Comparison of ENCODE assay signal across 26 cellular contexts in the genomic region with DNA sequence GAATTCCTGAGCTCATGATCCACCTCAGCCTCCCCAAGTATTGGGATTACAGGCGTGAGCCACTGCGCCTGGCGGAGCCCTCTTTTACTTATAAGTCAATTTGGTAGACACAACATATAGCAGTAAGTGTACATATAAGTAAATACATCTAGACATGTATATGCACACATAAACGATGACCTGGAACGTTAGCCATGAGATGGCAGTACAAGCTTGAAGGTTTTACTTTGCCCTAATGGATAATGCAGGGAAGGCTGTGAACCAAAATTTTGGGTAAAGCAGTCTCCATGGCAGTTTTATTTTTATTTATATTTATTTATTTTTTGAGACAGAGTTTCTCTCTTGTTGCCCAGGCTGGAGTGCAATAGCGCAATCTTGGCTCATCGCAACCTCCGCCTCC. TPM values are rescaled to one million over a fixed set of nuclear protein-coding genes. Genes with fewer than 3 reads are reported as not detected.
"Had no signal": no experiment of that assay in that cellular context is flagged by ENCODE, and none has a peak within 500 bp of the region (broad histone marks: within the 10 kb centered on the region; RNA-seq: fewer than 3 reads in every experiment).

No MANE protein-coding gene starts in this region.

- ATAC-seq: activated CD8-positive, alpha-beta T cell treated with anti-CD3 and anti-CD28 coated beads, Interleukin-2, amount 10 ng/mL, durations not matched to agents 7 days and 5 days; activated naive CD4-positive, alpha-beta T cell treated with anti-CD3 and anti-CD28 coated beads, Interleukin-2, amount 50 U/mL, for 72 hours; esophagus mucosa; heart right ventricle; left cardiac atrium; pancreas; psoas muscle; upper lobe of right lung had no signal

- DNase-seq: activated CD4-positive, alpha-beta T cell treated with anti-CD3 and anti-CD28 coated beads, Interleukin-2, amount 10 ng/mL, durations not matched to agents 7 days and 5 days; activated CD4-positive, CD25-positive, alpha-beta regulatory T cell treated with anti-CD3 and anti-CD28 coated beads, Interleukin-2, amount 50 U/mL, for 72 hours; activated CD8-positive, alpha-beta T cell treated with anti-CD3 and anti-CD28 coated beads, Interleukin-2, amount 10 ng/mL, durations not matched to agents 7 days and 5 days; activated gamma-delta T cell treated with Interleukin-2 at 50 U/mL for 16 hours; aorta; dermis blood vessel endothelial cell; effector CD8-positive, alpha-beta T cell; heart right ventricle; islet precursor cell; left cardiac atrium; mesenchymal stem cell; psoas muscle; stimulated activated CD4-positive, alpha-beta T cell treated with anti-CD3 and anti-CD28 coated beads, Interleukin-12 subunit alpha, Interleukin-12 subunit beta, amount 100 ng/mL, for 4 hours; substantia nigra; thyroid gland; upper lobe of right lung; WERI-Rb-1 had no signal

- H3K27me3 ChIP-seq: pancreas, right atrium auricular region, thyroid gland, upper lobe of right lung had no signal

- H3K36me3 ChIP-seq: pancreas, thyroid gland had no signal

- H3K4me3 ChIP-seq: heart right ventricle, pancreas, psoas muscle, right atrium auricular region, thyroid gland, upper lobe of right lung had no signal

- H3K27ac ChIP-seq: heart right ventricle, neutrophil, pancreas, psoas muscle, right atrium auricular region, thyroid gland, upper lobe of right lung, WERI-Rb-1 had no signal

- H3K9me3 ChIP-seq: heart right ventricle, neutrophil, pancreas, psoas muscle, right atrium auricular region, thyroid gland, upper lobe of right lung had no signal

RNA-seq across cellular contexts. Expression of a gene that starts 2.4 kb away (rescaled TPM):
- total RNA-seq: dermis blood vessel endothelial cell, esophagus mucosa, myocyte had no signal

RNA-seq across cellular contexts. Expression of a gene that starts 42.3 kb away (rescaled TPM):
- total RNA-seq: activated CD4-positive, alpha-beta T cell treated with anti-CD3 and anti-CD28 coated beads, Interleukin-2, amount 10 ng/mL, durations not matched to agents 7 days and 5 days; activated CD8-positive, alpha-beta T cell treated with anti-CD3 and anti-CD28 coated beads, Interleukin-2, amount 10 ng/mL, durations not matched to agents 7 days and 5 days; activated naive CD4-positive, alpha-beta T cell treated with anti-CD3 and anti-CD28 coated beads, Interleukin-2, amount 50 U/mL, for 72 hours; activated T-helper 1 cell treated with anti-CD3 and anti-CD28 coated beads, Interleukin-12 subunit alpha, Interleukin-12 subunit beta, Interleukin-2, Interleukin-4 antibody, amounts not matched to agents 30 ng/mL and 10 ng/mL and 1 ng/mL, durations not matched to agents 14 hours and 24 hours and 36 hours; aorta; cardiac septum; dermis blood vessel endothelial cell; esophagus mucosa; heart right ventricle; left cardiac atrium; lower leg skin; myocyte; psoas muscle; thyroid gland had no signal
